In the genomic region with DNA sequence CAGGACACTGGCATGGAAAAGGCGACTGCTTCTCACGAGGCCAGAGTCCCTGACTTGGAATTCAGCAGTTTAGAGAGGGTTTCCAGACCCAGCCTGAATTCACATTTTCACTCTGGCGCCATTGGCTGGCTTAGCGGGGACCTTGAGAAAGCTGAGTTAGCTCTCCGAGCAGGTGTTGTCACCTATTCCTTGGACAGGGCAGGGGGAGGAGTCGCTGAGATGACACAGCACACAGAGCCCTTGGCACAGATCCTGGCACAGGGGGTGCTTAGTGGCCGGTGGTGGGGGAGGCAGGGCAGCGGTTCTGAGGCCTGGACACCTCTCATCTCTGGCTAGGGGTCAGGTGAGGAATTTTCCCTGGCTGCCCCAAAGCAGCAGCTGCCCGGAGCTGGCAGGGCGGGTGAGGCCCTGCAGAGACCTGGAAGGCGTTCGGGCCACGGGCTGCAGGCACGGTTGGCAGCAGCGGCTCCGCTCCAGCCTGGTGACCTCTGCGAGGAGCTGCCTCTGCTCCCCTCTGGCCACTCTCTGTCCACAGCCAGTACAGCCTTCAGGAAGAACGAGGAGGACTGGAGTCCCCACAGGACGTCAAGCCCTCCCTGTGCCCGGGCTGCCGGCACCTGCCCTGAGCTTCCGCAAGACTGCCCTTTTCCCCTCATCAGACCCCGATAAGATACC, we compare ENCODE assay signal across 26 cellular contexts.
"Had no signal": no experiment of that assay in that cellular context is flagged by ENCODE, and none has a peak within 500 bp of the region (broad histone marks: within the 10 kb centered on the region; RNA-seq: fewer than 3 reads in every experiment).

No MANE protein-coding gene starts in this region.

- H3K4me3 ChIP-seq: breast epithelium, SJCRH30 had no signal

- H3K9me3 Mint-ChIP-seq: activated CD8-positive, alpha-beta T cell treated with anti-CD3 and anti-CD28 coated beads for 36 hours; activated naive CD4-positive, alpha-beta T cell treated with anti-CD3 and anti-CD28 coated beads, Interleukin-2, amount 10 ng/mL, durations not matched to agents 7 days and 5 days; activated naive CD8-positive, alpha-beta T cell treated with anti-CD3 and anti-CD28 coated beads for 36 hours; activated T-cell treated with anti-CD3 and anti-CD28 coated beads, Interleukin-2, amount 50 U/mL, for 72 hours; activated T-helper 2 cell treated with anti-CD3 and anti-CD28 coated beads, Interferon-gamma antibody, Interleukin-2, Interleukin-4, amounts not matched to agents 10 μg/mL and 5 μg/mL and 100 μg/mL, durations not matched to agents 14 hours and 24 hours and 36 hours; T-helper 2 cell treated with Interferon-gamma antibody and Interleukin-4, amounts not matched to agents 5 μg/mL and 100 μg/mL, for 36 hours had no signal

- DNase-seq: activated CD4-positive, alpha-beta T cell treated with anti-CD3 and anti-CD28 coated beads for 4 hours; activated CD8-positive, alpha-beta memory T cell treated with anti-CD3 and anti-CD28 coated beads, Interleukin-2, amount 50 U/mL, for 4 hours; activated CD8-positive, alpha-beta T cell treated with anti-CD3 and anti-CD28 coated beads for 36 hours; activated gamma-delta T cell treated with Interleukin-2 at 50 U/mL for 16 hours; activated naive CD4-positive, alpha-beta T cell treated with anti-CD3 and anti-CD28 coated beads, Interleukin-2, amount 10 ng/mL, durations not matched to agents 7 days and 5 days; activated naive CD8-positive, alpha-beta T cell treated with anti-CD3 and anti-CD28 coated beads for 36 hours; activated T-cell treated with anti-CD3 and anti-CD28 coated beads, Interleukin-2, amount 50 U/mL, for 72 hours; KBM-7; NCI-H1048; NCI-H146; NCI-H187 treated with DMSO at 0.1 percent for 48 hours; NCI-H2081 treated with DMSO at 0.1 percent for 48 hours; NCI-H2227 treated with DMSO at 0.1 percent for 48 hours; NCI-H446 treated with DMSO at 0.1 percent for 48 hours; NCI-H524 treated with DMSO at 0.1 percent for 48 hours; NCI-H748 treated with DMSO at 0.1 percent for 48 hours; Right ventricle myocardium superior; SK-N-SH; SW 1271; WERI-Rb-1 had no signal

- H3K4me1 Mint-ChIP-seq: activated naive CD4-positive, alpha-beta T cell treated with anti-CD3 and anti-CD28 coated beads, Interleukin-2, amount 10 ng/mL, durations not matched to agents 7 days and 5 days; activated naive CD8-positive, alpha-beta T cell treated with anti-CD3 and anti-CD28 coated beads for 36 hours had no signal

- H3K27ac Mint-ChIP-seq: activated CD8-positive, alpha-beta T cell treated with anti-CD3 and anti-CD28 coated beads for 36 hours; activated naive CD4-positive, alpha-beta T cell treated with anti-CD3 and anti-CD28 coated beads, Interleukin-2, amount 10 ng/mL, durations not matched to agents 7 days and 5 days; activated naive CD8-positive, alpha-beta T cell treated with anti-CD3 and anti-CD28 coated beads for 36 hours; activated T-cell treated with anti-CD3 and anti-CD28 coated beads, Interleukin-2, amount 50 U/mL, for 72 hours; activated T-helper 2 cell treated with anti-CD3 and anti-CD28 coated beads, Interferon-gamma antibody, Interleukin-2, Interleukin-4, amounts not matched to agents 10 μg/mL and 5 μg/mL and 100 μg/mL, durations not matched to agents 14 hours and 24 hours and 36 hours; T-helper 2 cell treated with Interferon-gamma antibody and Interleukin-4, amounts not matched to agents 5 μg/mL and 100 μg/mL, for 36 hours had no signal

- H3K4me3 Mint-ChIP-seq: activated CD8-positive, alpha-beta T cell treated with anti-CD3 and anti-CD28 coated beads for 36 hours; activated naive CD4-positive, alpha-beta T cell treated with anti-CD3 and anti-CD28 coated beads, Interleukin-2, amount 10 ng/mL, durations not matched to agents 7 days and 5 days; activated naive CD8-positive, alpha-beta T cell treated with anti-CD3 and anti-CD28 coated beads for 36 hours; activated T-cell treated with anti-CD3 and anti-CD28 coated beads, Interleukin-2, amount 50 U/mL, for 72 hours; T-helper 2 cell treated with Interferon-gamma antibody and Interleukin-4, amounts not matched to agents 5 μg/mL and 100 μg/mL, for 36 hours had no signal

- H3K36me3 ChIP-seq: breast epithelium, SJCRH30, WERI-Rb-1 had no signal

- H3K36me3 Mint-ChIP-seq: activated naive CD4-positive, alpha-beta T cell treated with anti-CD3 and anti-CD28 coated beads, Interleukin-2, amount 10 ng/mL, durations not matched to agents 7 days and 5 days; activated naive CD8-positive, alpha-beta T cell treated with anti-CD3 and anti-CD28 coated beads for 36 hours had no signal

- H3K4me2 ChIP-seq: SK-N-SH had no signal

- H3K27ac ChIP-seq: breast epithelium, RWPE1, SJCRH30, WERI-Rb-1 had no signal

- H3K4me1 ChIP-seq: breast epithelium had no signal

- ATAC-seq: activated CD4-positive, CD25-positive, alpha-beta regulatory T cell treated with anti-CD3 and anti-CD28 coated beads, Interleukin-2, amount 50 U/mL, for 24 hours; activated CD8-positive, alpha-beta T cell treated with anti-CD3 and anti-CD28 coated beads for 36 hours; activated T-cell treated with anti-CD3 and anti-CD28 coated beads, Interleukin-2, amount 50 U/mL, for 72 hours had no signal

- H3K9me3 ChIP-seq: breast epithelium, SJCRH30, SK-N-SH had no signal

- H3K9ac ChIP-seq: SK-N-SH had no signal
